ENCODE assay signal across 1 cellular context in the genomic region with DNA sequence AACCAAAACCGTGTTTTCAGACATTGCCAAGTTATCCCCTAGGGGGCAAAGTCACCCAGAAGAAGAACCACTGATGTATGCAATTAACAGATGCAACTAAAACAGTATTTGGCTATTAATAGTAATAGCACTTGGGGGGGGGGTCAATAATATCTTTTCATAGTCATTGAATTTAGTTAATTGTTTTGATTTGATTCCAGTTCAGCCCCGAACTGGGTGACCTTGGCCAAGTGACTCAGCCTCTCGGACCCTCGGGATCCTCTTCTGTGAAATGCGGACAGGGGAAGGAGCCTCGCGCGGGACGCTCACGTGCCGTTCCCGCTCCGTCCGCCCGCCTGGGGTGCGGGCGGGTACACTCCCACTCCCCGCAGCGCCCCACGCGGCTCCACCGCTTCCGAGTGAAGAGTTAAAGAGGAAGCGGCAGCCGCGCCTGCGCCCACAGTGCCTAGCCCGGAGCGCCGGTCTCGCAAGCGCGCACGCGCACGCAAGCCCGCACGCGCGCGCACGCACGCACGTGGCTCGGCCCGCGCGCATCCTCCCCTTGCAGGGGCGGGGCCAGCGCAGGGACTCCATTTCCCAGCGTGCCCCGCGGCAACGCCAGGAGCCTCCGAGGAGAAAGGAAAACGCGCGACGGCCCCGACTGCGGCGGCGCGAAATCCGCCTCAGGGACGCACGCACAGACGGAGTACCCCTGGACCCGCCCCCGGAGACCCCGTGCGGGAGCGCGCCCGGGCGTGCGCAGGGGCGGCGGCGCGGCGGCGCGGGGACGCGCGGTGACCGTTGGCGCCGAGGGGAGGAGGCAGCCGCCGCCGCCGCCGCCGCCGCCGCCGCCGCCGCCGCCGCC.
TF ChIP-seq lines count a peak whose summit lies in the region.

DAZAP1 (plus strand) TSS at position 769 of the 844 bp plus-strand sequence. CDS start 188 bp downstream, outside the sequence.

TF ChIP-seq in K562, 482 proteins besides CTCF, POLR2A, EP300 and RAD21 (continued from another document and continues in another):
- TF ChIP-seq, protein P1, sequence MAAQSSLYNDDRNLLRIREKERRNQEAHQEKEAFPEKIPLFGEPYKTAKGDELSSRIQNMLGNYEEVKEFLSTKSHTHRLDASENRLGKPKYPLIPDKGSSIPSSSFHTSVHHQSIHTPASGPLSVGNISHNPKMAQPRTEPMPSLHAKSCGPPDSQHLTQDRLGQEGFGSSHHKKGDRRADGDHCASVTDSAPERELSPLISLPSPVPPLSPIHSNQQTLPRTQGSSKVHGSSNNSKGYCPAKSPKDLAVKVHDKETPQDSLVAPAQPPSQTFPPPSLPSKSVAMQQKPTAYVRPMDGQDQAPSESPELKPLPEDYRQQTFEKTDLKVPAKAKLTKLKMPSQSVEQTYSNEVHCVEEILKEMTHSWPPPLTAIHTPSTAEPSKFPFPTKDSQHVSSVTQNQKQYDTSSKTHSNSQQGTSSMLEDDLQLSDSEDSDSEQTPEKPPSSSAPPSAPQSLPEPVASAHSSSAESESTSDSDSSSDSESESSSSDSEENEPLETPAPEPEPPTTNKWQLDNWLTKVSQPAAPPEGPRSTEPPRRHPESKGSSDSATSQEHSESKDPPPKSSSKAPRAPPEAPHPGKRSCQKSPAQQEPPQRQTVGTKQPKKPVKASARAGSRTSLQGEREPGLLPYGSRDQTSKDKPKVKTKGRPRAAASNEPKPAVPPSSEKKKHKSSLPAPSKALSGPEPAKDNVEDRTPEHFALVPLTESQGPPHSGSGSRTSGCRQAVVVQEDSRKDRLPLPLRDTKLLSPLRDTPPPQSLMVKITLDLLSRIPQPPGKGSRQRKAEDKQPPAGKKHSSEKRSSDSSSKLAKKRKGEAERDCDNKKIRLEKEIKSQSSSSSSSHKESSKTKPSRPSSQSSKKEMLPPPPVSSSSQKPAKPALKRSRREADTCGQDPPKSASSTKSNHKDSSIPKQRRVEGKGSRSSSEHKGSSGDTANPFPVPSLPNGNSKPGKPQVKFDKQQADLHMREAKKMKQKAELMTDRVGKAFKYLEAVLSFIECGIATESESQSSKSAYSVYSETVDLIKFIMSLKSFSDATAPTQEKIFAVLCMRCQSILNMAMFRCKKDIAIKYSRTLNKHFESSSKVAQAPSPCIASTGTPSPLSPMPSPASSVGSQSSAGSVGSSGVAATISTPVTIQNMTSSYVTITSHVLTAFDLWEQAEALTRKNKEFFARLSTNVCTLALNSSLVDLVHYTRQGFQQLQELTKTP (IDR thresholded peaks at IDR 0.05; ENCODE audit: low read depth in 1 of 2, partially characterized antibody in 2 of 2), result peak in 1 of 2 experiments; percentile 34
- TF ChIP-seq FUS (optimal IDR thresholded peaks at IDR 0.05; ENCODE audit: low read depth, low read length) (peak; percentile 56), SRSF3 (IDR thresholded peaks at IDR 0.05; ENCODE audit: insufficient read depth, low read length) (no peak), ZNF668 (CRISPR knock-in tag; IDR thresholded peaks at IDR 0.05) (peak; percentile 12; the same call in 1 of the 2 replicates), EGR1 (conservative IDR thresholded peaks at IDR 0.05) (peak; percentile 62), POLR2H (tag; IDR thresholded peaks at IDR 0.05; ENCODE audit: low read depth) (no peak), RFX7 (CRISPR knock-in tag; IDR thresholded peaks at IDR 0.05) (no peak), RBM15 (IDR thresholded peaks at IDR 0.05; ENCODE audit: insufficient read depth, low read length) (no peak), RHOXF2B (CRISPR knock-in tag; conservative IDR thresholded peaks at IDR 0.05) (no peak), ZNF589 (CRISPR knock-in tag; IDR thresholded peaks at IDR 0.05; ENCODE audit: low read depth) (peak; percentile 98), JUND (IDR thresholded peaks at IDR 0.05; ENCODE audit: borderline replicate concordance, low read depth, low read length) (peak; percentile 48; the same call in 1 of the 2 replicates), JUND (tag; IDR thresholded peaks at IDR 0.05; ENCODE audit: borderline replicate concordance, low read depth, low read length) (peak; percentile 43; the same call in 1 of the 3 replicates), BDP1 (IDR thresholded peaks at IDR 0.05; ENCODE audit: insufficient read depth, insufficient read length) (no peak), TAF1 (IDR thresholded peaks at IDR 0.05; ENCODE audit: control insufficient read depth, extremely low read depth, insufficient read depth, low read length, severe bottlenecking) (peak; percentile 26), HDAC6 (IDR thresholded peaks at IDR 0.05; ENCODE audit: low read depth, low read length) (no peak), GABPB1 (CRISPR knock-in tag; IDR thresholded peaks at IDR 0.05) (peak; percentile 66), PHB2 (IDR thresholded peaks at IDR 0.05; ENCODE audit: low read depth) (no peak), ZNF239 (CRISPR knock-in tag; IDR thresholded peaks at IDR 0.05) (no peak; the same call in 1 of the 2 replicates), U2AF1 (optimal IDR thresholded peaks at IDR 0.05; ENCODE audit: low read depth, low read length) (no peak), ZNF431 (CRISPR knock-in tag; IDR thresholded peaks at IDR 0.05) (no peak), RBM39 (optimal IDR thresholded peaks at IDR 0.05; ENCODE audit: low read depth, low read length) (no peak), ZNF436 (CRISPR knock-in tag; IDR thresholded peaks at IDR 0.05) (no peak), GATAD2B (IDR thresholded peaks at IDR 0.05; ENCODE audit: borderline replicate concordance) (peak; percentile 88; the same call in 1 of the 2 replicates), ZNF41 (CRISPR knock-in tag; conservative IDR thresholded peaks at IDR 0.05) (no peak), TEAD2 (tag; IDR thresholded peaks at IDR 0.05) (no peak), SMAD2 (IDR thresholded peaks at IDR 0.05; ENCODE audit: low read depth, low read length) (no peak), PRMT5 (CRISPR knock-in tag; IDR thresholded peaks at IDR 0.05) (no peak), SREBF1 (IDR thresholded peaks at IDR 0.05; ENCODE audit: borderline replicate concordance, low read depth, low read length) (0 out of 2 replicates have a peak, but pooled peaks have one; percentile 19), ZNF217 (CRISPR knock-in tag; IDR thresholded peaks at IDR 0.05) (no peak), CBX5 (IDR thresholded peaks at IDR 0.05; ENCODE audit: borderline replicate concordance, low read depth) (no peak), CBX2 (IDR thresholded peaks at IDR 0.05; ENCODE audit: insufficient read depth, low read length, poor library complexity, severe bottlenecking) (no peak), ZEB2 (IDR thresholded peaks at IDR 0.05) (no peak), CHD2 (IDR thresholded peaks at IDR 0.05; ENCODE audit: low read depth, low read length) (peak; percentile 43; the same call in 1 of the 2 replicates), ZNF197 (CRISPR knock-in tag; IDR thresholded peaks at IDR 0.05; ENCODE audit: low read depth) (peak; percentile 99), HMGXB4 (CRISPR knock-in tag; IDR thresholded peaks at IDR 0.05) (peak; percentile 28; the same call in 1 of the 2 replicates), PML (IDR thresholded peaks at IDR 0.05; ENCODE audit: low read length) (no peak), FOXO4 (CRISPR knock-in tag; IDR thresholded peaks at IDR 0.05) (no peak), JUN (IDR thresholded peaks at IDR 0.05; ENCODE audit: borderline replicate concordance, low read depth, low read length) (peak; percentile 51; the same call in 1 of the 2 replicates), JUN (CRISPR knock-in tag; IDR thresholded peaks at IDR 0.05; ENCODE audit: borderline replicate concordance) (peak; percentile 61; the same call in 1 of the 2 replicates)
- TF ChIP-seq, protein P2, sequence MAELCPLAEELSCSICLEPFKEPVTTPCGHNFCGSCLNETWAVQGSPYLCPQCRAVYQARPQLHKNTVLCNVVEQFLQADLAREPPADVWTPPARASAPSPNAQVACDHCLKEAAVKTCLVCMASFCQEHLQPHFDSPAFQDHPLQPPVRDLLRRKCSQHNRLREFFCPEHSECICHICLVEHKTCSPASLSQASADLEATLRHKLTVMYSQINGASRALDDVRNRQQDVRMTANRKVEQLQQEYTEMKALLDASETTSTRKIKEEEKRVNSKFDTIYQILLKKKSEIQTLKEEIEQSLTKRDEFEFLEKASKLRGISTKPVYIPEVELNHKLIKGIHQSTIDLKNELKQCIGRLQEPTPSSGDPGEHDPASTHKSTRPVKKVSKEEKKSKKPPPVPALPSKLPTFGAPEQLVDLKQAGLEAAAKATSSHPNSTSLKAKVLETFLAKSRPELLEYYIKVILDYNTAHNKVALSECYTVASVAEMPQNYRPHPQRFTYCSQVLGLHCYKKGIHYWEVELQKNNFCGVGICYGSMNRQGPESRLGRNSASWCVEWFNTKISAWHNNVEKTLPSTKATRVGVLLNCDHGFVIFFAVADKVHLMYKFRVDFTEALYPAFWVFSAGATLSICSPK (IDR thresholded peaks at IDR 0.05; ENCODE audit: borderline replicate concordance), result no peak
- TF ChIP-seq, protein P3, sequence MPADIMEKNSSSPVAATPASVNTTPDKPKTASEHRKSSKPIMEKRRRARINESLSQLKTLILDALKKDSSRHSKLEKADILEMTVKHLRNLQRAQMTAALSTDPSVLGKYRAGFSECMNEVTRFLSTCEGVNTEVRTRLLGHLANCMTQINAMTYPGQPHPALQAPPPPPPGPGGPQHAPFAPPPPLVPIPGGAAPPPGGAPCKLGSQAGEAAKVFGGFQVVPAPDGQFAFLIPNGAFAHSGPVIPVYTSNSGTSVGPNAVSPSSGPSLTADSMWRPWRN (IDR thresholded peaks at IDR 0.05; ENCODE audit: low read depth), result peak; percentile 83
- TF ChIP-seq, protein P4, sequence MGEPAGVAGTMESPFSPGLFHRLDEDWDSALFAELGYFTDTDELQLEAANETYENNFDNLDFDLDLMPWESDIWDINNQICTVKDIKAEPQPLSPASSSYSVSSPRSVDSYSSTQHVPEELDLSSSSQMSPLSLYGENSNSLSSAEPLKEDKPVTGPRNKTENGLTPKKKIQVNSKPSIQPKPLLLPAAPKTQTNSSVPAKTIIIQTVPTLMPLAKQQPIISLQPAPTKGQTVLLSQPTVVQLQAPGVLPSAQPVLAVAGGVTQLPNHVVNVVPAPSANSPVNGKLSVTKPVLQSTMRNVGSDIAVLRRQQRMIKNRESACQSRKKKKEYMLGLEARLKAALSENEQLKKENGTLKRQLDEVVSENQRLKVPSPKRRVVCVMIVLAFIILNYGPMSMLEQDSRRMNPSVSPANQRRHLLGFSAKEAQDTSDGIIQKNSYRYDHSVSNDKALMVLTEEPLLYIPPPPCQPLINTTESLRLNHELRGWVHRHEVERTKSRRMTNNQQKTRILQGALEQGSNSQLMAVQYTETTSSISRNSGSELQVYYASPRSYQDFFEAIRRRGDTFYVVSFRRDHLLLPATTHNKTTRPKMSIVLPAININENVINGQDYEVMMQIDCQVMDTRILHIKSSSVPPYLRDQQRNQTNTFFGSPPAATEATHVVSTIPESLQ (CRISPR knock-in tag; IDR thresholded peaks at IDR 0.05), result no peak; the same call in 1 of the 2 replicates
- TF ChIP-seq, protein P5, sequence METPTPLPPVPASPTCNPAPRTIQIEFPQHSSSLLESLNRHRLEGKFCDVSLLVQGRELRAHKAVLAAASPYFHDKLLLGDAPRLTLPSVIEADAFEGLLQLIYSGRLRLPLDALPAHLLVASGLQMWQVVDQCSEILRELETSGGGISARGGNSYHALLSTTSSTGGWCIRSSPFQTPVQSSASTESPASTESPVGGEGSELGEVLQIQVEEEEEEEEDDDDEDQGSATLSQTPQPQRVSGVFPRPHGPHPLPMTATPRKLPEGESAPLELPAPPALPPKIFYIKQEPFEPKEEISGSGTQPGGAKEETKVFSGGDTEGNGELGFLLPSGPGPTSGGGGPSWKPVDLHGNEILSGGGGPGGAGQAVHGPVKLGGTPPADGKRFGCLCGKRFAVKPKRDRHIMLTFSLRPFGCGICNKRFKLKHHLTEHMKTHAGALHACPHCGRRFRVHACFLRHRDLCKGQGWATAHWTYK (CRISPR knock-in tag; IDR thresholded peaks at IDR 0.05), result peak; percentile 76; the same call in 1 of the 2 replicates
- TF ChIP-seq, protein P6, sequence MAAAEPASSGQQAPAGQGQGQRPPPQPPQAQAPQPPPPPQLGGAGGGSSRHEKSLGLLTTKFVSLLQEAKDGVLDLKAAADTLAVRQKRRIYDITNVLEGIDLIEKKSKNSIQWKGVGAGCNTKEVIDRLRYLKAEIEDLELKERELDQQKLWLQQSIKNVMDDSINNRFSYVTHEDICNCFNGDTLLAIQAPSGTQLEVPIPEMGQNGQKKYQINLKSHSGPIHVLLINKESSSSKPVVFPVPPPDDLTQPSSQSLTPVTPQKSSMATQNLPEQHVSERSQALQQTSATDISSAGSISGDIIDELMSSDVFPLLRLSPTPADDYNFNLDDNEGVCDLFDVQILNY (CRISPR knock-in tag; IDR thresholded peaks at IDR 0.05), result peak; percentile 22; the same call in 1 of the 2 replicates
- TF ChIP-seq, protein P7, sequence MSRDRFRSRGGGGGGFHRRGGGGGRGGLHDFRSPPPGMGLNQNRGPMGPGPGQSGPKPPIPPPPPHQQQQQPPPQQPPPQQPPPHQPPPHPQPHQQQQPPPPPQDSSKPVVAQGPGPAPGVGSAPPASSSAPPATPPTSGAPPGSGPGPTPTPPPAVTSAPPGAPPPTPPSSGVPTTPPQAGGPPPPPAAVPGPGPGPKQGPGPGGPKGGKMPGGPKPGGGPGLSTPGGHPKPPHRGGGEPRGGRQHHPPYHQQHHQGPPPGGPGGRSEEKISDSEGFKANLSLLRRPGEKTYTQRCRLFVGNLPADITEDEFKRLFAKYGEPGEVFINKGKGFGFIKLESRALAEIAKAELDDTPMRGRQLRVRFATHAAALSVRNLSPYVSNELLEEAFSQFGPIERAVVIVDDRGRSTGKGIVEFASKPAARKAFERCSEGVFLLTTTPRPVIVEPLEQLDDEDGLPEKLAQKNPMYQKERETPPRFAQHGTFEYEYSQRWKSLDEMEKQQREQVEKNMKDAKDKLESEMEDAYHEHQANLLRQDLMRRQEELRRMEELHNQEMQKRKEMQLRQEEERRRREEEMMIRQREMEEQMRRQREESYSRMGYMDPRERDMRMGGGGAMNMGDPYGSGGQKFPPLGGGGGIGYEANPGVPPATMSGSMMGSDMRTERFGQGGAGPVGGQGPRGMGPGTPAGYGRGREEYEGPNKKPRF (IDR thresholded peaks at IDR 0.05; ENCODE audit: low read depth, low read length), result no peak
